Comparison of ENCODE assay signal across 1 cellular context in the genomic region with DNA sequence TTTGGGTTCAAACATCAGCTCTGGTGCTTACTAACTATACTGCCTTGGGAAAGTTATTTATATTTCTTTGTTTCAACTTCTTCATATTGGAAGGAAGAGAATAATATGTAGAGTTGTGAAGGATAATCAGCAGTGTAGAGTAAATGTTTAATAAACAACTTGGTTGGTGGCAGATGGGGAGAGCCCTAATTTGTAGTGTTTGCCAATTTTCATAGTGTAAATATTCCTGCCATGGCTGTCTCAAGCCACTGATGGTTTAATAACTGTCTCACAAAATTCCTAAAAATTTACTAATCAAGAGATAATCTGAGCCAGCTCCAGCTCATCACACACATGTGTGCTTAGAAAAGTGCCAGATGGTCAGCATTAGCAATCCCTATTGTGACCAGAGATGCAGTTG.
TF ChIP-seq lines count a peak whose summit lies in the region.

A gene (plus strand): TSS at position 301 of the 400 bp plus-strand sequence. CDS start 2,824 bp downstream, outside the sequence.

TF ChIP-seq in SK-N-SH, 30 proteins besides CTCF, POLR2A, EP300 and RAD21:
- TF ChIP-seq MXI1 (IDR thresholded peaks at IDR 0.05; ENCODE audit: low read depth, low read length) (no peak), SMC3 (IDR thresholded peaks at IDR 0.05; ENCODE audit: low read depth, low read length) (no peak), TAF1 (IDR thresholded peaks at IDR 0.05; ENCODE audit: borderline replicate concordance, low read depth, low read length) (no peak), EZH2phosphoT487 (IDR thresholded peaks at IDR 0.05; ENCODE audit: borderline replicate concordance, low read depth) (no peak), YY1 (IDR thresholded peaks at IDR 0.05; ENCODE audit: low read depth) (no peak), TCF12 (IDR thresholded peaks at IDR 0.05) (no peak), FOSL2 (IDR thresholded peaks at IDR 0.05; ENCODE audit: borderline replicate concordance, low read depth) (no peak), CHD2 (IDR thresholded peaks at IDR 0.05; ENCODE audit: low read length, partially characterized antibody) (no peak), MEF2A (IDR thresholded peaks at IDR 0.05; ENCODE audit: borderline replicate concordance, low read depth) (no peak), FOXJ3 (CRISPR knock-in tag; IDR thresholded peaks at IDR 0.05) (no peak), GATA2 (CRISPR knock-in tag; IDR thresholded peaks at IDR 0.05) (no peak)
- TF ChIP-seq, protein P1, sequence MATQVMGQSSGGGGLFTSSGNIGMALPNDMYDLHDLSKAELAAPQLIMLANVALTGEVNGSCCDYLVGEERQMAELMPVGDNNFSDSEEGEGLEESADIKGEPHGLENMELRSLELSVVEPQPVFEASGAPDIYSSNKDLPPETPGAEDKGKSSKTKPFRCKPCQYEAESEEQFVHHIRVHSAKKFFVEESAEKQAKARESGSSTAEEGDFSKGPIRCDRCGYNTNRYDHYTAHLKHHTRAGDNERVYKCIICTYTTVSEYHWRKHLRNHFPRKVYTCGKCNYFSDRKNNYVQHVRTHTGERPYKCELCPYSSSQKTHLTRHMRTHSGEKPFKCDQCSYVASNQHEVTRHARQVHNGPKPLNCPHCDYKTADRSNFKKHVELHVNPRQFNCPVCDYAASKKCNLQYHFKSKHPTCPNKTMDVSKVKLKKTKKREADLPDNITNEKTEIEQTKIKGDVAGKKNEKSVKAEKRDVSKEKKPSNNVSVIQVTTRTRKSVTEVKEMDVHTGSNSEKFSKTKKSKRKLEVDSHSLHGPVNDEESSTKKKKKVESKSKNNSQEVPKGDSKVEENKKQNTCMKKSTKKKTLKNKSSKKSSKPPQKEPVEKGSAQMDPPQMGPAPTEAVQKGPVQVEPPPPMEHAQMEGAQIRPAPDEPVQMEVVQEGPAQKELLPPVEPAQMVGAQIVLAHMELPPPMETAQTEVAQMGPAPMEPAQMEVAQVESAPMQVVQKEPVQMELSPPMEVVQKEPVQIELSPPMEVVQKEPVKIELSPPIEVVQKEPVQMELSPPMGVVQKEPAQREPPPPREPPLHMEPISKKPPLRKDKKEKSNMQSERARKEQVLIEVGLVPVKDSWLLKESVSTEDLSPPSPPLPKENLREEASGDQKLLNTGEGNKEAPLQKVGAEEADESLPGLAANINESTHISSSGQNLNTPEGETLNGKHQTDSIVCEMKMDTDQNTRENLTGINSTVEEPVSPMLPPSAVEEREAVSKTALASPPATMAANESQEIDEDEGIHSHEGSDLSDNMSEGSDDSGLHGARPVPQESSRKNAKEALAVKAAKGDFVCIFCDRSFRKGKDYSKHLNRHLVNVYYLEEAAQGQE (IDR thresholded peaks at IDR 0.05; ENCODE audit: low read depth, low read length): no peak
- TF ChIP-seq, protein P2, sequence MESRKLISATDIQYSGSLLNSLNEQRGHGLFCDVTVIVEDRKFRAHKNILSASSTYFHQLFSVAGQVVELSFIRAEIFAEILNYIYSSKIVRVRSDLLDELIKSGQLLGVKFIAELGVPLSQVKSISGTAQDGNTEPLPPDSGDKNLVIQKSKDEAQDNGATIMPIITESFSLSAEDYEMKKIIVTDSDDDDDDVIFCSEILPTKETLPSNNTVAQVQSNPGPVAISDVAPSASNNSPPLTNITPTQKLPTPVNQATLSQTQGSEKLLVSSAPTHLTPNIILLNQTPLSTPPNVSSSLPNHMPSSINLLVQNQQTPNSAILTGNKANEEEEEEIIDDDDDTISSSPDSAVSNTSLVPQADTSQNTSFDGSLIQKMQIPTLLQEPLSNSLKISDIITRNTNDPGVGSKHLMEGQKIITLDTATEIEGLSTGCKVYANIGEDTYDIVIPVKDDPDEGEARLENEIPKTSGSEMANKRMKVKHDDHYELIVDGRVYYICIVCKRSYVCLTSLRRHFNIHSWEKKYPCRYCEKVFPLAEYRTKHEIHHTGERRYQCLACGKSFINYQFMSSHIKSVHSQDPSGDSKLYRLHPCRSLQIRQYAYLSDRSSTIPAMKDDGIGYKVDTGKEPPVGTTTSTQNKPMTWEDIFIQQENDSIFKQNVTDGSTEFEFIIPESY (IDR thresholded peaks at IDR 0.05; ENCODE audit: borderline replicate concordance, low read depth): no peak
- TF ChIP-seq, protein P3, sequence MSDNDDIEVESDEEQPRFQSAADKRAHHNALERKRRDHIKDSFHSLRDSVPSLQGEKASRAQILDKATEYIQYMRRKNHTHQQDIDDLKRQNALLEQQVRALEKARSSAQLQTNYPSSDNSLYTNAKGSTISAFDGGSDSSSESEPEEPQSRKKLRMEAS (IDR thresholded peaks at IDR 0.05; ENCODE audit: low read depth): no peak
- TF ChIP-seq, protein P4, sequence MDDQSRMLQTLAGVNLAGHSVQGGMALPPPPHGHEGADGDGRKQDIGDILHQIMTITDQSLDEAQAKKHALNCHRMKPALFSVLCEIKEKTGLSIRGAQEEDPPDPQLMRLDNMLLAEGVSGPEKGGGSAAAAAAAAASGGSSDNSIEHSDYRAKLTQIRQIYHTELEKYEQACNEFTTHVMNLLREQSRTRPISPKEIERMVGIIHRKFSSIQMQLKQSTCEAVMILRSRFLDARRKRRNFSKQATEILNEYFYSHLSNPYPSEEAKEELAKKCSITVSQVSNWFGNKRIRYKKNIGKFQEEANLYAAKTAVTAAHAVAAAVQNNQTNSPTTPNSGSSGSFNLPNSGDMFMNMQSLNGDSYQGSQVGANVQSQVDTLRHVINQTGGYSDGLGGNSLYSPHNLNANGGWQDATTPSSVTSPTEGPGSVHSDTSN (IDR thresholded peaks at IDR 0.05): no peak
TF ChIP-seq in SK-N-SH: peak in this region for 0.
